In genomic region chr4:119244344-119244743, GRCh38 we compare ENCODE assay signal across 15 cellular contexts.
"Had no signal": no experiment of that assay in that cellular context is flagged by ENCODE, and none has a peak within 500 bp of the region (broad histone marks: within the 10 kb centered on the region; RNA-seq: fewer than 3 reads in every experiment).

No MANE protein-coding gene starts in this region.

- ATAC-seq: activated CD4-positive, CD25-positive, alpha-beta regulatory T cell treated with anti-CD3 and anti-CD28 coated beads, Interleukin-2, amount 50 U/mL, for 24 hours; activated T-helper 17 cell treated with anti-CD3 and anti-CD28 coated beads, Interleukin-2, amount 50 U/mL, for 72 hours; natural killer cell had no signal

- H3K36me3 Mint-ChIP-seq: natural killer cell had no signal

- H3K4me3 ChIP-seq: dorsolateral prefrontal cortex, transverse colon had no signal

- H3K27me3 Mint-ChIP-seq: activated T-helper 17 cell treated with anti-CD3 and anti-CD28 coated beads, Interleukin-2, amount 50 U/mL, for 72 hours had no signal

- H3K4me1 Mint-ChIP-seq: activated T-helper 17 cell treated with anti-CD3 and anti-CD28 coated beads, Interleukin-2, amount 50 U/mL, for 72 hours; natural killer cell had no signal

- DNase-seq: activated CD4-positive, alpha-beta T cell treated with anti-CD3 and anti-CD28 coated beads, Interleukin-2, amount 50 U/mL, for 1 hour; activated naive CD4-positive, alpha-beta T cell treated with Interleukin-2 at 50 U/mL for 16 hours; activated T-cell treated with anti-CD3 and anti-CD28 coated beads for 4 hours; dorsolateral prefrontal cortex; mammary epithelial cell; natural killer cell; stimulated activated CD4-positive, alpha-beta T cell treated with anti-CD3 and anti-CD28 coated beads, Interleukin-4, amount 100 ng/mL, for 1 hour; stimulated activated naive CD4-positive, alpha-beta T cell treated with Interleukin-2 at 50 U/mL for 16 hours; substantia nigra; T-helper 9 cell; transverse colon had no signal

- H3K27ac Mint-ChIP-seq: activated T-helper 17 cell treated with anti-CD3 and anti-CD28 coated beads, Interleukin-2, amount 50 U/mL, for 72 hours; natural killer cell had no signal

- H3K4me3 Mint-ChIP-seq: activated T-helper 17 cell treated with anti-CD3 and anti-CD28 coated beads, Interleukin-2, amount 50 U/mL, for 72 hours; natural killer cell had no signal

- H3K36me3 ChIP-seq: neutrophil had no signal

- H3K27me3 ChIP-seq: dorsolateral prefrontal cortex, neutrophil, transverse colon had no signal

- H3K4me1 ChIP-seq: parathyroid adenoma had no signal

- H3K9me3 Mint-ChIP-seq: activated T-helper 17 cell treated with anti-CD3 and anti-CD28 coated beads, Interleukin-2, amount 50 U/mL, for 72 hours; natural killer cell had no signal

- H3K9me3 ChIP-seq: neutrophil, transverse colon had no signal

- H3K27ac ChIP-seq: dorsolateral prefrontal cortex, neutrophil, parathyroid adenoma had no signal
